ENCODE assay signal across 9 cellular contexts in the genomic region with DNA sequence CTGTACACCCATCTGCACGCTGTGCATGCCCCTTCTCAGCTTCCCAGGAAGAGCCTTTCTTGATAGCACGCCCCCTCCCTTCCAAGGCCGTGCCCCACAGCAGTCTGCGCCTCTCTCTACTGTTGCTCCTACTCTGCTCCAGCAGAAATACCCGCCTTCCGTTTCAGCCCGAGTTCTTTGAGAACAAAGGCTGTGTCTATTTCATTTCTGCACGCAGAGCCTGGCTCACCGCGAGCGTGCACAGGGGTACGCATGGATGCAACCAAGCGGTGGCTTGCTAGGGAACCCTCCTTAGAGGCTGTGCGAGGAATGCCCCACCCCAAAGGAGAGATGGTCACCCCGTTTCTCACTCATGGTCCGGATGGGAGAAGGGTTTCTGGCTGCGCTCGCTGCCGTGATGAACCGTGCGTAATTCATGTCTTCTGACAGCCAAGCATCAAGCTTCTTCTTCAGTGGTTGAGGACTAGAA. TPM values are rescaled to one million over a fixed set of nuclear protein-coding genes. Genes with fewer than 3 reads are reported as not detected.
DNase-seq lines count a peak whose midpoint lies in the region; ATAC-seq and TF ChIP-seq lines count a peak whose summit lies in the region.
"Had no signal": no experiment of that assay in that cellular context is flagged by ENCODE, and none has a peak within 500 bp of the region (broad histone marks: within the 10 kb centered on the region; RNA-seq: fewer than 3 reads in every experiment).

No MANE protein-coding gene starts in this region.

- peak overlapping the region; percentile 84 for H3K4me2 ChIP-seq in BLaER1

- H3K4me1 ChIP-seq in BLaER1 (peaks cover 18% of the 10 kb centered on the region), ascending aorta (peaks cover 0 to 4% of the 10 kb centered on the region in 2 donors)

- peak overlapping the region; percentile 90 for H3K27ac ChIP-seq in BLaER1
- H3K27ac ChIP-seq in ascending aorta, result peak overlapping the region; percentile 51 to 79

- peak overlapping the region; percentile 83 for H3K4me3 ChIP-seq in BLaER1
- H3K4me3 ChIP-seq in ascending aorta, result peak overlapping the region; percentile 69 to 71
- H3K4me3 ChIP-seq in iPS-11a (ENCODE audit: low read depth, low read length), result peak overlapping the region; percentile 70
- H3K4me3 ChIP-seq: K562 had no signal

- intact Hi-C loops in ascending aorta (cut with DNase I), result no loop called here
- intact Hi-C loops in sciatic nerve (cut with DNase I), result no loop called here

- H3K36me3 ChIP-seq in BLaER1 (peaks cover 36% of the 10 kb centered on the region), ascending aorta (peaks cover 0 to 11% of the 10 kb centered on the region in 2 donors)

- peak overlapping the region; percentile 88 for H3K9ac ChIP-seq in BLaER1

- TF ChIP-seq CTCF in ascending aorta (IDR thresholded peaks at IDR 0.05), result no peak

- H3K27me3 ChIP-seq in BLaER1, result no peaks in the 10 kb centered on the region
- H3K27me3 ChIP-seq in ascending aorta, result no peaks in the 10 kb centered on the region

- DNase-seq in NCI-H2107 (lab: John Stamatoyannopoulos, UW) (peak; percentile 11), ascending aorta (ENCODE audit: low spot score in 2 of 2) (no peak), sciatic nerve (ENCODE audit: low spot score) (no peak)
- no peak for DNase-seq in activated CD4-positive, alpha-beta T cell treated with anti-CD3 and anti-CD28 coated beads for 4 hours

- H3K9me3 ChIP-seq in BLaER1, result peaks cover 10% of the 10 kb centered on the region; the same call in 1 of the 2 replicates
- no peaks in the 10 kb centered on the region for H3K9me3 ChIP-seq in ascending aorta

- no peaks in the 10 kb centered on the region for H4K20me1 ChIP-seq in BLaER1

- peak; percentile 20 for ATAC-seq in GM21723 (IDR thresholded peaks at IDR 0.05; ENCODE audit: unreplicated experiment)
- ATAC-seq in sciatic nerve, result peak; percentile 53
- ATAC-seq in HG03108 (IDR thresholded peaks at IDR 0.05; ENCODE audit: unreplicated experiment), result no peak

RNA-seq across cellular contexts. Expression of gene AADAT, which starts 0.4 kb away (rescaled TPM):
- total RNA-seq in ascending aorta (19.7 TPM), sciatic nerve (13.5 TPM)
- total RNA-seq: K562 had no signal
